1 cellular context compared by ENCODE assay signal in the genomic region with DNA sequence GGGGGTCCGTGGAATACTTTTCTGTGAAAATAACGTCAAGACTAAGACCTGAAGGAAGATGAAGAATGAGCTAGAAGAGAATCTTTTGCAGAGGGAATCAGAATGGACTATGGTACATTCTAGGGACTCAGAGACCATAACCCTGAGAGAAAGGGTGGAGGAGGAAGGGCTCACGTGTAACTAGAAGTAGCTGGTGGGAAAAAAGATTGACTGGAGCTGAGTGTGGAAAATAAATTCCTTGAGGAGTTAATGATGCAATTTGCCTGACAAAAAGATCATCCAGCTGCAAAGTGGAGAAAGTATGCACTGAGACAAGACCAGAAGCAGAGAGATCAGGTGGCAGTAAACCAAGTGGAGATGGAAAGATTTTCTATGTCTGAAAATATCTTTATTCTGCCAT.
TF ChIP-seq lines count a peak whose summit lies in the region.

No MANE protein-coding gene starts in this region.

TF ChIP-seq in K562, 482 proteins besides CTCF, POLR2A, EP300 and RAD21:
- TF ChIP-seq CEBPG (CRISPR knock-in tag; IDR thresholded peaks at IDR 0.05), result 0 out of 2 replicates have a peak, but pooled peaks have one; percentile 21
- no peak for TF ChIP-seq CEBPG (tag; conservative IDR thresholded peaks at IDR 0.05 in 1 of 2, IDR thresholded peaks at IDR 0.05 in 1 of 2)
- no peak for TF ChIP-seq MCM5 (IDR thresholded peaks at IDR 0.05; ENCODE audit: low read depth)
